In the genomic region with DNA sequence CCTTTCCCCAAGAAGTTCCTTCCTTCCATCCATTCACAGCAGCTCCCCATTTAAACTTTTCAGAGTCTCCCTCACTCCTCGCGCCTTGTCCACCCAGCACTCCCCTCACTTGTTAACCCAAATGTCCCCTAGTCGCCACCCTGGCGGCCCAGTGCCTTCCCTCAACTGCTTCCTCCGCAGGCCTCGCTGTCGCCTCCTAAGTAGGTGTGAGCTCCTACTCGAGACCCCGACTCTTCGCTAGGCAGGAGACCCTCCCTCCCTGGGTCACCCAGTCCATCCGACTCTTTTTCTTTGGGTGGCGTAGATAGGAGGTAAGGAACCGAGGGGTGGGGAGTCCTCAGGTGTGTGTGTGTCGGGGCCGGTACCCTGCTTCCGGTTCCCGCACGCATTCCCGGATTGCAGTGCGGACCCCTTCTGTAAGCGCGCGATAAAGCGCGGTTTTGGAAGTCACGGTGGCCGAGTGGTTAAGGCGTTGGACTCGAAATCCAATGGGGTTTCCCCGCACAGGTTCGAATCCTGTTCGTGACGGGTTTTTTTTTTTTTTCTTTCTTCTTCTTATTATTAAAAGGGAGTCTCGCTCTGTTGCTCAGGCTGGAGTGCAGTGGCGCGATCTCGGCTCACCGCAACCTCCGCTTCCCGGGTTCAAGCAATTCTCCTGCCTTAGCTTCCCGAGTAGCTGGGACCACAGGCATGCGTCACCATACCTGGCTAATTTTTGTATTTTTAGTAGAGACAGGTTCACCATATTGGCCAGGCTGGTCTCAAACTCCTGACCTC, we compare ENCODE assay signal across 8 cellular contexts. TPM values are rescaled to one million over a fixed set of nuclear protein-coding genes. Genes with fewer than 3 reads are reported as not detected.
DNase-seq lines count a peak whose midpoint lies in the region; ATAC-seq and TF ChIP-seq lines count a peak whose summit lies in the region.

No MANE protein-coding gene starts in this region.

- no peaks in the 10 kb centered on the region for H3K27me3 ChIP-seq in CD4-positive, alpha-beta T cell (ENCODE audit: control insufficient read depth, insufficient read depth, low read length)
- H3K27me3 ChIP-seq in PC-9 (ENCODE audit: insufficient read depth, low read depth) (no peaks in the 10 kb centered on the region), esophagus squamous epithelium (no peaks in the 10 kb centered on the region), muscle layer of colon (ENCODE audit: control insufficient read depth in 1 of 2, insufficient read depth in 2 of 2, low read length in 2 of 2) (no peaks in the 10 kb centered on the region)

- H3K36me3 Mint-ChIP-seq in CD4-positive, alpha-beta T cell (ENCODE audit: low read depth): peaks cover 48% of the 10 kb centered on the region

- intact Hi-C loops in CD4-positive, alpha-beta T cell (cut with DNase I, micrococcal nuclease): loop anchor here (2.0 to 5.0 kb wide), 9 partner anchors 29 to 448 kb away; a partner anchor contains a TSS
- intact Hi-C loops in PC-9 (cut with micrococcal nuclease; ENCODE audit: unreplicated experiment) (loop anchor here (1.0 to 10.0 kb wide), 5 partner anchors 64 to 445 kb away; a partner anchor contains a TSS), esophagus squamous epithelium (cut with DNase I) (loop anchor here (5.0 kb wide), 1 partner anchor 63 kb away; a partner anchor contains a TSS)

- no peaks in the 10 kb centered on the region for H3K9me3 ChIP-seq in CD4-positive, alpha-beta T cell (ENCODE audit: control insufficient read depth, low read length)
- H3K9me3 ChIP-seq in PC-9 (ENCODE audit: insufficient read depth, low read depth) (no peaks in the 10 kb centered on the region), esophagus squamous epithelium (no peaks in the 10 kb centered on the region), muscle layer of colon (ENCODE audit: low read length) (no peaks in the 10 kb centered on the region)

- WGBS in esophagus squamous epithelium, 2 donors: 1% methylated on average over 29 to 39 of the region's 42 CpGs

- H3K9me2 ChIP-seq in PC-9 (ENCODE audit: insufficient read depth): no peaks in the 10 kb centered on the region

- peak overlapping the region; percentile 99 for H3K9ac ChIP-seq in muscle layer of colon (ENCODE audit: low read length)

- H2AFZ ChIP-seq in PC-9: peak overlapping the region; percentile 96

- peaks cover 30% of the 10 kb centered on the region for H3K79me2 ChIP-seq in PC-9 (ENCODE audit: low read depth)

- TF ChIP-seq CTCF in CD4-positive, alpha-beta T cell (IDR thresholded peaks at IDR 0.05): no peak
- TF ChIP-seq CTCF in PC-9 (conservative IDR thresholded peaks at IDR 0.05) (peak; percentile 32; the same call in 1 of the 2 replicates), esophagus squamous epithelium (IDR thresholded peaks at IDR 0.05) (peak in 3 of 6 experiments; percentile 9 to 22 (median 9))

- DNase-seq in CD4-positive, alpha-beta T cell: peak; percentile 45 to 70 (median 62)
- DNase-seq in Jurkat, Clone E6-1 (ENCODE audit: low read depth, low spot score): peak; percentile 85
- peak; percentile 78 to 89 for DNase-seq in PC-9
- peak; percentile 97 to 98 for DNase-seq in activated T-cell treated with anti-CD3 and anti-CD28 coated beads, Interleukin-2, amount 50 U/mL, for 48 hours
- peak; percentile 26 for DNase-seq in esophagus squamous epithelium (lab: John Stamatoyannopoulos, UW)
- DNase-seq in stimulated activated CD8-positive, alpha-beta memory T cell treated with anti-CD3 and anti-CD28 coated beads, Interleukin-4, amount 100 ng/mL, for 4 hours (ENCODE audit: low read depth in 2 of 2, low spot score in 1 of 2): peak; percentile 49 to 68

- peaks cover 46% of the 10 kb centered on the region for H3K4me1 Mint-ChIP-seq in CD4-positive, alpha-beta T cell (ENCODE audit: low read depth)

- peak overlapping the region; percentile 99 for H3K27ac Mint-ChIP-seq in CD4-positive, alpha-beta T cell

- peak overlapping the region; percentile 99 for H3K4me3 Mint-ChIP-seq in CD4-positive, alpha-beta T cell

- peak overlapping the region; percentile 95 for H3K4me2 ChIP-seq in PC-9

- H3F3A ChIP-seq in PC-9 (ENCODE audit: insufficient read depth, low read depth): peaks cover 39% of the 10 kb centered on the region; the same call in 1 of the 2 replicates

- ATAC-seq in CD4-positive, alpha-beta T cell (ENCODE audit: poor library complexity): peak; percentile 28
- ATAC-seq in GM21526 (IDR thresholded peaks at IDR 0.05; ENCODE audit: low FRiP score, unreplicated experiment): peak; percentile 26

- CTCF ChIA-PET in CD4-positive, alpha-beta T cell (lab: Charles Lee): interaction anchor here (0.6 to 4.7 kb wide), 40 partner anchors 9 to 452 kb away, joined by 3 to 138 read pairs (median 5); a partner anchor contains a TSS
- CTCF ChIA-PET in PC-9 (lab: Charles Lee): interaction anchor here (0.8 to 1.8 kb wide), 8 partner anchors 32 to 447 kb away, joined by 3 to 14 read pairs (median 7); a partner anchor contains a TSS

- TSS peak; percentile 65 for BruUV-seq in PC-9 (replicated peaks; lab: Mats Ljungman, UMichigan)

- H4K20me1 ChIP-seq in PC-9 (ENCODE audit: insufficient read depth): no peaks in the 10 kb centered on the region

- peak overlapping the region; percentile 84 for H3K4me3 ChIP-seq in Jurkat, Clone E6-1 (ENCODE audit: low read length)
- H3K4me3 ChIP-seq in PC-9 (peak overlapping the region; percentile 99), esophagus squamous epithelium (peak overlapping the region; percentile 78 to 97 (median 90)), muscle layer of colon (ENCODE audit: low read depth in 1 of 2, low read length in 2 of 2) (peak overlapping the region; percentile 70 to 97)

- POLR2A ChIA-PET in CD4-positive, alpha-beta T cell (lab: Charles Lee): interaction anchor here (0.6 to 4.1 kb wide), 40 partner anchors 9 to 451 kb away, joined by 3 to 116 read pairs (median 5); a partner anchor contains a TSS
- POLR2A ChIA-PET in PC-9 (lab: Charles Lee; ENCODE audit: unreplicated experiment): interaction anchor here (0.5 to 1.3 kb wide), 4 partner anchors 32 to 901 kb away, joined by 3 to 15 read pairs (median 8); a partner anchor contains a TSS

- peak overlapping the region; percentile 87 for H3K27ac ChIP-seq in CD4-positive, alpha-beta T cell (ENCODE audit: low read depth, low read length)
- H3K27ac ChIP-seq in PC-9 (peak overlapping the region; percentile 85), esophagus squamous epithelium (peak overlapping the region; percentile 93 to 99 (median 95)), muscle layer of colon (ENCODE audit: low read depth, low read length) (peak overlapping the region; percentile 84)

- peaks cover 28% of the 10 kb centered on the region for H3K4me1 ChIP-seq in PC-9 (replicated peaks; ENCODE audit: insufficient read depth)
- peaks cover 18 to 38% (median 25%) of the 10 kb centered on the region in 3 donors for H3K4me1 ChIP-seq in esophagus squamous epithelium
- peaks cover 18% of the 10 kb centered on the region for H3K4me1 ChIP-seq in muscle layer of colon (ENCODE audit: insufficient read depth, low read length)

- H3K36me3 ChIP-seq in PC-9 (ENCODE audit: low read depth): peaks cover 7% of the 10 kb centered on the region; the same call in 1 of the 2 replicates
- peaks cover 2 to 22% (median 6%) of the 10 kb centered on the region in 3 donors for H3K36me3 ChIP-seq in esophagus squamous epithelium
- peaks cover 14% of the 10 kb centered on the region for H3K36me3 ChIP-seq in muscle layer of colon (ENCODE audit: insufficient read depth, low read length)

- no peaks in the 10 kb centered on the region for H3K9me3 Mint-ChIP-seq in CD4-positive, alpha-beta T cell

- H3K27me3 Mint-ChIP-seq in CD4-positive, alpha-beta T cell: peaks cover 5% of the 10 kb centered on the region

- TF ChIP-seq POLR2A in esophagus squamous epithelium (IDR thresholded peaks at IDR 0.05): no peak

RNA-seq across cellular contexts. Expression of a gene that starts 0.8 kb away (rescaled TPM):
- total RNA-seq in CD4-positive, alpha-beta T cell: 100 to 1,000 TPM; 104 to 109 TPM
- polyA plus RNA-seq in Jurkat, Clone E6-1 (2012; ENCODE audit: insufficient read depth, insufficient read length): 81.0 TPM
- total RNA-seq in PC-9 (2021): 70.3 and 86.4 TPM in 2 replicates
- total RNA-seq in esophagus squamous epithelium: 10 to 100 TPM; 31.7 to 64.9 (median 46.1) TPM

RNA-seq across cellular contexts. Expression of a gene that starts 31.6 kb away (rescaled TPM):
- 10 to 100 TPM; 28.0 to 32.4 TPM for total RNA-seq in CD4-positive, alpha-beta T cell
- 33.8 TPM for polyA plus RNA-seq in Jurkat, Clone E6-1 (2012; ENCODE audit: insufficient read depth, insufficient read length)
- total RNA-seq in PC-9 (2021) (29.5 and 33.4 TPM in 2 replicates), esophagus squamous epithelium (10 to 100 TPM; 21.1 to 42.5 (median 28.6) TPM)

RNA-seq across cellular contexts. Expression of a gene that starts 31.9 kb away (rescaled TPM):
- 100 to 1,000 TPM; 670 to 673 TPM for total RNA-seq in CD4-positive, alpha-beta T cell
- 825 TPM for polyA plus RNA-seq in Jurkat, Clone E6-1 (2012; ENCODE audit: insufficient read depth, insufficient read length)
- total RNA-seq in PC-9 (2021): 666 and 697 TPM in 2 replicates
- 1,000 to 10,000 TPM; 1,011 to 2,279 (median 1,490) TPM for total RNA-seq in esophagus squamous epithelium

RNA-seq across cellular contexts. Expression of a gene that starts 34.0 kb away (rescaled TPM):
- 1 to 10 TPM; 7.6 to 9.1 TPM for total RNA-seq in CD4-positive, alpha-beta T cell
- polyA plus RNA-seq in Jurkat, Clone E6-1 (2012; ENCODE audit: insufficient read depth, insufficient read length): 86.9 TPM
- total RNA-seq in PC-9 (2021) (58.2 and 68.5 TPM in 2 replicates), esophagus squamous epithelium (10 to 100 TPM; 17.2 to 31.0 (median 21.6) TPM)

RNA-seq across cellular contexts. Expression of a gene that starts 37.7 kb away (rescaled TPM):
- total RNA-seq in CD4-positive, alpha-beta T cell: 1 to 10 TPM; 6.2 to 6.4 TPM
- polyA plus RNA-seq in Jurkat, Clone E6-1 (2012; ENCODE audit: insufficient read depth, insufficient read length): 282 TPM
- total RNA-seq in PC-9 (2021): 120 and 121 TPM in 2 replicates
- total RNA-seq in esophagus squamous epithelium: 10 to 100 TPM; 26.3 to 51.0 (median 37.8) TPM

Comparison
In these comparisons a context has a peak if more than half of its experiments do, and no peak if none do; other contexts are left out.
1. Peak in every context shown above with its lines: DNase-seq, ATAC-seq, H3K4me3 ChIP-seq and H3K27ac ChIP-seq.
2. DNase-seq: peak in every context shown above with its lines; median percentile 98 in activated T-cell treated with anti-CD3 and anti-CD28 coated beads, Interleukin-2, amount 50 U/mL, for 48 hours; 85 in Jurkat, Clone E6-1; 84 in PC-9; 62 in CD4-positive, alpha-beta T cell; 58 in stimulated activated CD8-positive, alpha-beta memory T cell treated with anti-CD3 and anti-CD28 coated beads, Interleukin-4, amount 100 ng/mL, for 4 hours; 26 in esophagus squamous epithelium.